ENCODE assay signal across 15 cellular contexts in the genomic region with DNA sequence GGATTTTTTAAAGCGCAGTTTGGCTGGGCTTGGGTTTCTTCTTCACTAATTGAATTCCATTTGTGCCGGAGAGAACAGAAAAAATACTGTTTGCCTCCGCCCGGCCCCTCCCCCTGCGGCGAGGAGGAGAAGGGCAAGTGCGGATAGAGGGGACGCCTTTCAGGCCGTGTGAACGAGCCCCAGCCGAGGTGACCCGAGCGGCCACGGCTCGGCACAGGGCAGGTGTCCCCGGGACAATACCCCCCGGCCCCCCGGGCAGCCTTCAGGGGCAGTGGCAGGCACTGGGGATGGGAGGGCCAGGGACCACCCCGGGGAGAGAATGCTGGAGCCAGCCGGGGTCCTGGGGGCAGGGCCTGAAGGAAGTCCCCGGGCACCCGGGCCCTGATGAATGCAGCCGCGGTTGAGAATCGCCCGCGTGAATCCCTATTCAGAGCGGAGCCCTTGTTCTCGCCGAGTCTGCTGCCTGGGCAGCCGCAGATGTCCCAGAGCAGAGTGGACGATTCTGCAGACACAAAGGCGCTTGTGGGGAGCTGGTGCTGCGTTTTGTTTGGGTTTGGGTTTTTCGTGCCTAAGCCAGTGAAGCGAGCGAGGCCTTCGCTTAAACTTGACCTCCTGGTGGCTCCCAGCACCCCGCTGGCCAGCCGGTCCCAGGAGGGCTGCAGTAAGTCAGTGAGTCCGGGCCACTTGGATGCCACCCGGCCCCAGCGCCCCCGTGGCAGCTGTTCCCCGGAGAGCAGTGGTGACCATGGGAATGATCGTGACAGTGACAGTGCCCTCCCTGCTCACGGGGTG.
A peak's percentile ranks its signal among the peaks of the same experiment; 100 is the strongest.
DNase-seq lines count a peak whose midpoint lies in the region; ATAC-seq and TF ChIP-seq lines count a peak whose summit lies in the region.
"Had no signal": no experiment of that assay in that cellular context is flagged by ENCODE, and none has a peak within 500 bp of the region (broad histone marks: within the 10 kb centered on the region; RNA-seq: fewer than 3 reads in every experiment).

No MANE protein-coding gene starts in this region.

- H3K36me3 ChIP-seq in lower lobe of right lung = no peaks in the 10 kb centered on the region
- H3K36me3 ChIP-seq: ascending aorta had no signal

- no peaks in the 10 kb centered on the region for H3K36me3 Mint-ChIP-seq in activated CD4-positive, alpha-beta T cell treated with anti-CD3 and anti-CD28 coated beads for 36 hours (ENCODE audit: low read depth)
- H3K36me3 Mint-ChIP-seq in activated CD4-positive, alpha-beta T cell treated with anti-CD3 and anti-CD28 coated beads, Interleukin-2, amount 10 ng/mL, durations not matched to agents 7 days and 5 days (ENCODE audit: low read depth) = no peaks in the 10 kb centered on the region
- no peaks in the 10 kb centered on the region for H3K36me3 Mint-ChIP-seq in activated CD8-positive, alpha-beta T cell treated with anti-CD3 and anti-CD28 coated beads for 36 hours (ENCODE audit: low read depth)
- H3K36me3 Mint-ChIP-seq: activated CD4-positive, alpha-beta memory T cell treated with anti-CD3 and anti-CD28 coated beads for 36 hours; IgD-negative memory B cell had no signal

- H3K27ac Mint-ChIP-seq in activated CD4-positive, alpha-beta T cell treated with anti-CD3 and anti-CD28 coated beads for 36 hours = no peak overlapping the region
- H3K27ac Mint-ChIP-seq in activated CD4-positive, alpha-beta T cell treated with anti-CD3 and anti-CD28 coated beads, Interleukin-2, amount 10 ng/mL, durations not matched to agents 7 days and 5 days = no peak overlapping the region
- H3K27ac Mint-ChIP-seq in activated CD8-positive, alpha-beta T cell treated with anti-CD3 and anti-CD28 coated beads for 36 hours = no peak overlapping the region
- H3K27ac Mint-ChIP-seq: activated CD4-positive, alpha-beta memory T cell treated with anti-CD3 and anti-CD28 coated beads for 36 hours; activated T-helper 17 cell treated with anti-CD3 and anti-CD28 coated beads, Interleukin-2, amount 50 U/mL, for 72 hours had no signal

- DNase-seq in activated CD4-positive, alpha-beta T cell treated with anti-CD3 and anti-CD28 coated beads for 36 hours = peak; percentile 3
- DNase-seq in activated CD4-positive, alpha-beta T cell treated with anti-CD3 and anti-CD28 coated beads, Interleukin-2, amount 10 ng/mL, durations not matched to agents 7 days and 5 days = no peak
- DNase-seq in choroid plexus epithelial cell (ENCODE audit: low read depth) (no peak), lower lobe of right lung (peak; percentile 37), substantia nigra (lab: John Stamatoyannopoulos, UW) (peak in 21 of 49 donors; percentile 13 to 56 (median 35)), HPDE6-E6E7 (ENCODE audit: extremely low spot score) (no peak), NCI-H1417 treated with DMSO at 0.1 percent for 48 hours (lab: John Stamatoyannopoulos, UW) (no peak)
- DNase-seq in activated CD8-positive, alpha-beta T cell treated with anti-CD3 and anti-CD28 coated beads for 36 hours = no peak
- DNase-seq: activated CD4-positive, alpha-beta memory T cell treated with anti-CD3 and anti-CD28 coated beads for 36 hours; NCI-H1048; SHP77; stimulated activated CD4-positive, alpha-beta T cell treated with anti-CD3 and anti-CD28 coated beads, Interleukin-4, amount 100 ng/mL, for 4 hours had no signal

- intact Hi-C loops in activated CD4-positive, alpha-beta T cell treated with anti-CD3 and anti-CD28 coated beads for 36 hours (cut with DNase I, micrococcal nuclease) = no loop called here
- intact Hi-C loops in lower lobe of right lung (cut with DNase I) = no loop called here
- intact Hi-C loops in activated CD8-positive, alpha-beta T cell treated with anti-CD3 and anti-CD28 coated beads for 36 hours (cut with micrococcal nuclease) = no loop called here

- TF ChIP-seq CTCF in choroid plexus epithelial cell (conservative IDR thresholded peaks at IDR 0.05; ENCODE audit: low read depth, low read length) (peak; percentile 10), lower lobe of right lung (IDR thresholded peaks at IDR 0.05) (no peak)
- TF ChIP-seq CTCF in activated CD8-positive, alpha-beta T cell treated with anti-CD3 and anti-CD28 coated beads for 36 hours (IDR thresholded peaks at IDR 0.05) = no peak

- H3K4me1 ChIP-seq in lower lobe of right lung = peaks cover 6% of the 10 kb centered on the region
- H3K4me1 ChIP-seq: ascending aorta had no signal

- ATAC-seq in activated CD4-positive, alpha-beta T cell treated with anti-CD3 and anti-CD28 coated beads for 36 hours = no peak
- ATAC-seq in lower lobe of right lung = no peak
- ATAC-seq in activated CD8-positive, alpha-beta T cell treated with anti-CD3 and anti-CD28 coated beads for 36 hours = no peak
- ATAC-seq: activated T-helper 17 cell treated with anti-CD3 and anti-CD28 coated beads, Interleukin-2, amount 50 U/mL, for 72 hours had no signal

- POLR2A ChIA-PET in activated CD4-positive, alpha-beta T cell treated with anti-CD3 and anti-CD28 coated beads for 36 hours (lab: Charles Lee) = no interaction called here
- POLR2A ChIA-PET in activated CD4-positive, alpha-beta T cell treated with anti-CD3 and anti-CD28 coated beads, Interleukin-2, amount 10 ng/mL, durations not matched to agents 7 days and 5 days (lab: Charles Lee) = no interaction called here
- POLR2A ChIA-PET in activated CD8-positive, alpha-beta T cell treated with anti-CD3 and anti-CD28 coated beads for 36 hours (lab: Charles Lee) = no interaction called here

- H3K9me3 Mint-ChIP-seq in activated CD4-positive, alpha-beta T cell treated with anti-CD3 and anti-CD28 coated beads for 36 hours (ENCODE audit: low read depth) = no peaks in the 10 kb centered on the region
- H3K9me3 Mint-ChIP-seq in activated CD4-positive, alpha-beta T cell treated with anti-CD3 and anti-CD28 coated beads, Interleukin-2, amount 10 ng/mL, durations not matched to agents 7 days and 5 days = no peaks in the 10 kb centered on the region
- H3K9me3 Mint-ChIP-seq in activated CD8-positive, alpha-beta T cell treated with anti-CD3 and anti-CD28 coated beads for 36 hours = no peaks in the 10 kb centered on the region
- H3K9me3 Mint-ChIP-seq: activated CD4-positive, alpha-beta memory T cell treated with anti-CD3 and anti-CD28 coated beads for 36 hours; activated T-helper 17 cell treated with anti-CD3 and anti-CD28 coated beads, Interleukin-2, amount 50 U/mL, for 72 hours; IgD-negative memory B cell had no signal

- peaks cover 84% of the 10 kb centered on the region for H3K27me3 ChIP-seq in lower lobe of right lung (ENCODE audit: low read depth)
- H3K27me3 ChIP-seq: ascending aorta had no signal

- CTCF ChIA-PET in activated CD4-positive, alpha-beta T cell treated with anti-CD3 and anti-CD28 coated beads for 36 hours (lab: Charles Lee) = no interaction called here
- CTCF ChIA-PET in activated CD4-positive, alpha-beta T cell treated with anti-CD3 and anti-CD28 coated beads, Interleukin-2, amount 10 ng/mL, durations not matched to agents 7 days and 5 days (lab: Charles Lee) = no interaction called here
- CTCF ChIA-PET in activated CD8-positive, alpha-beta T cell treated with anti-CD3 and anti-CD28 coated beads for 36 hours (lab: Charles Lee) = no interaction called here

- H3K9me3 ChIP-seq in lower lobe of right lung = no peaks in the 10 kb centered on the region
- H3K9me3 ChIP-seq: ascending aorta had no signal

- H3K4me3 Mint-ChIP-seq in activated CD4-positive, alpha-beta T cell treated with anti-CD3 and anti-CD28 coated beads for 36 hours = no peak overlapping the region
- no peak overlapping the region for H3K4me3 Mint-ChIP-seq in activated CD4-positive, alpha-beta T cell treated with anti-CD3 and anti-CD28 coated beads, Interleukin-2, amount 10 ng/mL, durations not matched to agents 7 days and 5 days
- H3K4me3 Mint-ChIP-seq in activated CD8-positive, alpha-beta T cell treated with anti-CD3 and anti-CD28 coated beads for 36 hours = no peak overlapping the region
- H3K4me3 Mint-ChIP-seq: activated CD4-positive, alpha-beta memory T cell treated with anti-CD3 and anti-CD28 coated beads for 36 hours; activated T-helper 17 cell treated with anti-CD3 and anti-CD28 coated beads, Interleukin-2, amount 50 U/mL, for 72 hours had no signal

- no peaks in the 10 kb centered on the region for H3K4me1 Mint-ChIP-seq in activated CD4-positive, alpha-beta T cell treated with anti-CD3 and anti-CD28 coated beads for 36 hours
- H3K4me1 Mint-ChIP-seq in activated CD4-positive, alpha-beta T cell treated with anti-CD3 and anti-CD28 coated beads, Interleukin-2, amount 10 ng/mL, durations not matched to agents 7 days and 5 days = no peaks in the 10 kb centered on the region
- no peaks in the 10 kb centered on the region for H3K4me1 Mint-ChIP-seq in activated CD8-positive, alpha-beta T cell treated with anti-CD3 and anti-CD28 coated beads for 36 hours (ENCODE audit: low read depth)
- H3K4me1 Mint-ChIP-seq: activated T-helper 17 cell treated with anti-CD3 and anti-CD28 coated beads, Interleukin-2, amount 50 U/mL, for 72 hours had no signal

- peaks cover 17% of the 10 kb centered on the region for H3K27me3 Mint-ChIP-seq in activated CD4-positive, alpha-beta T cell treated with anti-CD3 and anti-CD28 coated beads for 36 hours
- H3K27me3 Mint-ChIP-seq in activated CD4-positive, alpha-beta T cell treated with anti-CD3 and anti-CD28 coated beads, Interleukin-2, amount 10 ng/mL, durations not matched to agents 7 days and 5 days = peaks cover 34% of the 10 kb centered on the region
- H3K27me3 Mint-ChIP-seq in activated CD8-positive, alpha-beta T cell treated with anti-CD3 and anti-CD28 coated beads for 36 hours = peaks cover 29% of the 10 kb centered on the region

- H3K4me3 ChIP-seq in choroid plexus epithelial cell (ENCODE audit: low read depth, low read length) (no peak overlapping the region), lower lobe of right lung (no peak overlapping the region)
- H3K4me3 ChIP-seq: ascending aorta had no signal

- no peak overlapping the region for H3K27ac ChIP-seq in lower lobe of right lung
- H3K27ac ChIP-seq in substantia nigra (ENCODE audit: low read depth, low read length, poor library complexity, severe bottlenecking) = peak overlapping the region; percentile 21
- H3K27ac ChIP-seq: ascending aorta had no signal

Comparison
In these comparisons a context has a peak if more than half of its experiments do, and no peak if none do; other contexts are left out.
1. DNase-seq: peak in activated CD4-positive, alpha-beta T cell treated with anti-CD3 and anti-CD28 coated beads for 36 hours (single experiment) and lower lobe of right lung (single experiment); none in activated CD4-positive, alpha-beta T cell treated with anti-CD3 and anti-CD28 coated beads, Interleukin-2, amount 10 ng/mL, durations not matched to agents 7 days and 5 days (single experiment), choroid plexus epithelial cell (single experiment), HPDE6-E6E7 (single experiment), activated CD8-positive, alpha-beta T cell treated with anti-CD3 and anti-CD28 coated beads for 36 hours (single experiment) and NCI-H1417 treated with DMSO at 0.1 percent for 48 hours (single experiment).